Comparison of ENCODE assay signal across 12 cellular contexts in the genomic region with DNA sequence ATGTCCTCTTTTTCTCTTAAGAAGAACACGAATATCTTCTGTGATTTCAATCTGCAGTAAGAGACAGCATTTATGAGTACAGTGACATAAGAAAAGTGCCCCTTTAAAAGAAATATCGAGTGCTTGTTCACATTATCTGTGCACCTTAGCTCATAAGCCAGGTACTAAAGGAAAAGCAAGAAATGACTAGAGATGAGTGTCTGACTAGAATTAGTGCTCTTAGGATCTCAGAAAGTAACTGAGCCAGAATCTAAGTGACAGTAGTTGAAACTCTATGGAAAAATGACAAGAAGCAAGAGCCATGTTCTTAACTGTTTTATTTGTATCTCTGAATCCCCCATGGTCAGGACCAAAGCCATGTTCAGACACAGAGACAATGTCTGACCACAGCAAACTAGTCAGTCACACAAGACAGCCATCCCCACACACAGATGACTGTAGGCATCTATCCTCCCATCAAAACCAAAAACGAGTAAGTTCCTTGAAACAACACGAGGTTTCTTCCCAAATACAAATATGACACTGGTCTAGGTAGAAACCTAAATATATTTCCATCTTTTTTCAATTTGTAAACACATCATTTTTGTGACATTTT.
"Had no signal": no experiment of that assay in that cellular context is flagged by ENCODE, and none has a peak within 500 bp of the region (broad histone marks: within the 10 kb centered on the region; RNA-seq: fewer than 3 reads in every experiment).

No MANE protein-coding gene starts in this region.

- H3K27ac ChIP-seq: ascending aorta, epithelial cell of prostate, parathyroid adenoma, thyroid gland had no signal

- H3K4me1 ChIP-seq: ascending aorta, parathyroid adenoma, thyroid gland had no signal

- H3K27me3 ChIP-seq: ascending aorta, thyroid gland had no signal

- H3K9ac ChIP-seq: parathyroid adenoma had no signal

- H3K27me3 Mint-ChIP-seq: activated B cell treated with CpG ODN at 0.5 μM for 24 hours; effector memory CD8-positive, alpha-beta T cell; T-helper 17 cell had no signal

- H3K27ac Mint-ChIP-seq: activated B cell treated with CpG ODN at 0.5 μM for 24 hours had no signal

- DNase-seq: activated B cell treated with CpG ODN at 0.5 μM for 24 hours; activated CD4-positive, alpha-beta T cell treated with anti-CD3 and anti-CD28 coated beads, Interleukin-2, amount 50 U/mL, for 4 hours; activated T-cell treated with anti-CD3 and anti-CD28 coated beads, Interleukin-2, amount 50 U/mL, for 1 hour; dermis blood vessel endothelial cell; effector memory CD8-positive, alpha-beta T cell; foreskin melanocyte; stimulated activated CD4-positive, alpha-beta T cell treated with anti-CD3 and anti-CD28 coated beads, Interleukin-1b, Interleukin-23, amount 100 ng/mL, for 48 hours; T-helper 17 cell; thyroid gland had no signal

- ATAC-seq: effector memory CD8-positive, alpha-beta T cell; T-helper 17 cell had no signal

- H3K36me3 ChIP-seq: ascending aorta, thyroid gland had no signal

- H3K4me3 Mint-ChIP-seq: activated B cell treated with CpG ODN at 0.5 μM for 24 hours; effector memory CD8-positive, alpha-beta T cell; T-helper 17 cell had no signal

- H3K4me3 ChIP-seq: ascending aorta, thyroid gland had no signal

- H3K9me3 Mint-ChIP-seq: activated B cell treated with CpG ODN at 0.5 μM for 24 hours; effector memory CD8-positive, alpha-beta T cell had no signal

- H3K9me3 ChIP-seq: ascending aorta, thyroid gland had no signal
